ENCODE assay signal across 17 cellular contexts in genomic region chr6:12355354-12355753, GRCh38.
DNase-seq lines count a peak whose midpoint lies in the region; TF ChIP-seq lines count a peak whose summit lies in the region.
"Had no signal": no experiment of that assay in that cellular context is flagged by ENCODE, and none has a peak within 500 bp of the region (broad histone marks: within the 10 kb centered on the region; RNA-seq: fewer than 3 reads in every experiment).

No MANE protein-coding gene starts in this region.

- H4K12ac ChIP-seq in trophoblast cell (ENCODE audit: low read depth, low read length) = no peak overlapping the region

- H3K36me3 Mint-ChIP-seq in activated CD4-positive, alpha-beta memory T cell treated with anti-CD3 and anti-CD28 coated beads, Interleukin-2, amount 10 ng/mL, durations not matched to agents 7 days and 5 days (ENCODE audit: low read depth) = no peaks in the 10 kb centered on the region
- H3K36me3 Mint-ChIP-seq: CD4-positive, alpha-beta memory T cell; natural killer cell had no signal

- H2BK12ac ChIP-seq in trophoblast cell (ENCODE audit: low read length) = no peak overlapping the region

- H2BK120ac ChIP-seq in trophoblast cell (ENCODE audit: insufficient read depth, low read length, poor library complexity) = no peak overlapping the region

- H4K91ac ChIP-seq in trophoblast cell (ENCODE audit: low read depth, low read length) = no peak overlapping the region

- H3K4me3 ChIP-seq in BLaER1 = no peak overlapping the region
- no peak overlapping the region for H3K4me3 ChIP-seq in HUES64 (ENCODE audit: low read length)
- H3K4me3 ChIP-seq in epithelial cell of esophagus (ENCODE audit: low read length) = no peak overlapping the region
- H3K4me3 ChIP-seq in trophoblast cell (ENCODE audit: low read depth, low read length) = no peak overlapping the region

- POLR2A ChIA-PET in activated CD4-positive, alpha-beta memory T cell treated with anti-CD3 and anti-CD28 coated beads, Interleukin-2, amount 10 ng/mL, durations not matched to agents 7 days and 5 days (lab: Charles Lee) = no interaction called here

- no peak overlapping the region for H2AK5ac ChIP-seq in trophoblast cell (ENCODE audit: low read length)

- WGBS in HUES64 = 90% methylated on average over 3 of the region's 3 CpGs
- WGBS in trophoblast cell (ENCODE audit: extremely low coverage, insufficient coverage, insufficient read length) = no CpG with 5 or more reads among the region's 3 CpGs

- H3K9me3 ChIP-seq in BLaER1 (peaks cover 29% of the 10 kb centered on the region), HUES64 (ENCODE audit: insufficient read depth, low read depth, low read length) (peaks cover 24% of the 10 kb centered on the region), trophoblast cell (ENCODE audit: insufficient read depth, low read depth, low read length) (peaks cover 6% of the 10 kb centered on the region)

- H4K20me1 ChIP-seq in BLaER1 = no peaks in the 10 kb centered on the region

- no peak overlapping the region for H3K18ac ChIP-seq in trophoblast cell (ENCODE audit: low read length)

- H3K9me3 Mint-ChIP-seq in activated CD4-positive, alpha-beta memory T cell treated with anti-CD3 and anti-CD28 coated beads, Interleukin-2, amount 10 ng/mL, durations not matched to agents 7 days and 5 days = peaks cover 3% of the 10 kb centered on the region

- no peaks in the 10 kb centered on the region for H3K27me3 Mint-ChIP-seq in activated CD4-positive, alpha-beta memory T cell treated with anti-CD3 and anti-CD28 coated beads, Interleukin-2, amount 10 ng/mL, durations not matched to agents 7 days and 5 days
- H3K27me3 Mint-ChIP-seq: memory B cell had no signal

- CTCF ChIA-PET in activated CD4-positive, alpha-beta memory T cell treated with anti-CD3 and anti-CD28 coated beads, Interleukin-2, amount 10 ng/mL, durations not matched to agents 7 days and 5 days (lab: Charles Lee) = no interaction called here

- H3K36me3 ChIP-seq in BLaER1 = peaks cover 6% of the 10 kb centered on the region; the same call in 1 of the 2 replicates
- H3K36me3 ChIP-seq in HUES64 (ENCODE audit: insufficient read depth, low read length) = no peaks in the 10 kb centered on the region
- H3K36me3 ChIP-seq in trophoblast cell (ENCODE audit: control insufficient read depth in 1 of 2, insufficient read depth in 2 of 2, low read length in 2 of 2) = no peaks in the 10 kb centered on the region

- no peak overlapping the region for H3K4me3 Mint-ChIP-seq in activated CD4-positive, alpha-beta memory T cell treated with anti-CD3 and anti-CD28 coated beads, Interleukin-2, amount 10 ng/mL, durations not matched to agents 7 days and 5 days
- H3K4me3 Mint-ChIP-seq: CD4-positive, alpha-beta memory T cell; effector memory CD8-positive, alpha-beta T cell; memory B cell; natural killer cell had no signal

- no peaks in the 10 kb centered on the region for H3K27me3 ChIP-seq in BLaER1
- H3K27me3 ChIP-seq in HUES64 (ENCODE audit: insufficient read depth, low read length) = no peaks in the 10 kb centered on the region
- no peaks in the 10 kb centered on the region for H3K27me3 ChIP-seq in trophoblast cell (ENCODE audit: insufficient read depth, low read length)

- no peaks in the 10 kb centered on the region for H3K4me1 Mint-ChIP-seq in activated CD4-positive, alpha-beta memory T cell treated with anti-CD3 and anti-CD28 coated beads, Interleukin-2, amount 10 ng/mL, durations not matched to agents 7 days and 5 days
- H3K4me1 Mint-ChIP-seq: CD4-positive, alpha-beta memory T cell; natural killer cell had no signal

- H2BK5ac ChIP-seq in trophoblast cell (ENCODE audit: low read depth, low read length, poor library complexity) = no peak overlapping the region

- no peaks in the 10 kb centered on the region for H3K79me1 ChIP-seq in trophoblast cell (ENCODE audit: low read length)

- H3K14ac ChIP-seq in trophoblast cell (ENCODE audit: low read length) = no peak overlapping the region

- H2AFZ ChIP-seq in trophoblast cell (ENCODE audit: insufficient read depth, low read length, poor library complexity) = no peak overlapping the region

- TF ChIP-seq CTCF in epithelial cell of esophagus (IDR thresholded peaks at IDR 0.05; ENCODE audit: insufficient read depth, low read depth, low read length, missing control alignments) = no peak

- H4K8ac ChIP-seq in trophoblast cell (ENCODE audit: low read depth, low read length) = no peak overlapping the region

- H3K4me2 ChIP-seq in BLaER1 = peak overlapping the region; percentile 74
- H3K4me2 ChIP-seq in trophoblast cell (ENCODE audit: low read length) = no peak overlapping the region

- H3K4ac ChIP-seq in trophoblast cell (ENCODE audit: low read depth, low read length) = no peak overlapping the region

- DNase-seq in epithelial cell of esophagus (ENCODE audit: low read depth) = peak; percentile 94
- peak; percentile 89 to 94 for DNase-seq in trophoblast cell
- DNase-seq in D341Med (ENCODE audit: low spot score) = no peak
- DNase-seq in activated CD8-positive, alpha-beta memory T cell treated with anti-CD3 and anti-CD28 coated beads, Interleukin-2, amount 50 U/mL, for 4 hours = no peak
- DNase-seq in nucleus accumbens (lab: John Stamatoyannopoulos, UW) = no peak
- DNase-seq in activated CD4-positive, alpha-beta memory T cell treated with anti-CD3 and anti-CD28 coated beads, Interleukin-2, amount 10 ng/mL, durations not matched to agents 7 days and 5 days = no peak
- DNase-seq: activated CD4-positive, alpha-beta T cell treated with anti-CD3 and anti-CD28 coated beads for 48 hours; activated effector memory CD4-positive, alpha-beta T cell treated with anti-CD3 and anti-CD28 coated beads, Interleukin-2, amount 50 U/mL, for 16 hours; CD4-positive, alpha-beta memory T cell; effector memory CD8-positive, alpha-beta T cell; natural killer cell; NCI-H1105; NCI-H2081 treated with DMSO at 0.1 percent for 48 hours; stimulated activated CD4-positive, alpha-beta T cell treated with anti-CD3 and anti-CD28 coated beads, Interleukin-4, amount 100 ng/mL, for 24 hours had no signal

- H3K9ac ChIP-seq in BLaER1 (no peak overlapping the region), HUES64 (ENCODE audit: low read depth, low read length) (no peak overlapping the region), trophoblast cell (ENCODE audit: low read length) (no peak overlapping the region)

- H3K27ac ChIP-seq in BLaER1 (no peak overlapping the region), HUES64 (ENCODE audit: low read depth, low read length) (peak overlapping the region; percentile 40), trophoblast cell (ENCODE audit: low read depth, low read length) (no peak overlapping the region)

- H3K4me1 ChIP-seq in BLaER1 = peaks cover 69% of the 10 kb centered on the region
- H3K4me1 ChIP-seq in HUES64 (ENCODE audit: insufficient read depth, low read length) = peaks cover 15% of the 10 kb centered on the region
- no peaks in the 10 kb centered on the region for H3K4me1 ChIP-seq in trophoblast cell (ENCODE audit: control insufficient read depth in 1 of 2, insufficient read depth in 2 of 2, low read length in 2 of 2)

- no peaks in the 10 kb centered on the region for H3K79me2 ChIP-seq in trophoblast cell (ENCODE audit: control insufficient read depth, insufficient read depth, low read length, poor library complexity)

- no peak overlapping the region for H3K27ac Mint-ChIP-seq in activated CD4-positive, alpha-beta memory T cell treated with anti-CD3 and anti-CD28 coated beads, Interleukin-2, amount 10 ng/mL, durations not matched to agents 7 days and 5 days
- H3K27ac Mint-ChIP-seq: CD4-positive, alpha-beta memory T cell; effector memory CD8-positive, alpha-beta T cell; memory B cell; natural killer cell had no signal

- H3K23ac ChIP-seq in trophoblast cell (ENCODE audit: low read length) = no peak overlapping the region

Comparison
In these comparisons a context has a peak if more than half of its experiments do, and no peak if none do; other contexts are left out.
1. DNase-seq: peak in epithelial cell of esophagus (single experiment) and trophoblast cell (2 of 2); none in D341Med (single experiment), activated CD8-positive, alpha-beta memory T cell treated with anti-CD3 and anti-CD28 coated beads, Interleukin-2, amount 50 U/mL, for 4 hours (single experiment), nucleus accumbens (0 of 56) and activated CD4-positive, alpha-beta memory T cell treated with anti-CD3 and anti-CD28 coated beads, Interleukin-2, amount 10 ng/mL, durations not matched to agents 7 days and 5 days (single experiment).